Comparison of ENCODE assay signal across 8 cellular contexts in genomic region chr12:19130224-19131019, GRCh38. TPM values are rescaled to one million over a fixed set of nuclear protein-coding genes. Genes with fewer than 3 reads are reported as not detected.
DNase-seq lines count a peak whose midpoint lies in the region; ATAC-seq and TF ChIP-seq lines count a peak whose summit lies in the region.

No MANE protein-coding gene starts in this region.

- peaks cover 5 to 13% of the 10 kb centered on the region in 2 donors for H3K36me3 Mint-ChIP-seq in CD4-positive, alpha-beta memory T cell

- H3K9me3 Mint-ChIP-seq in CD4-positive, alpha-beta memory T cell, result peaks cover 0 to 16% (median 6%) of the 10 kb centered on the region in 8 donors

- peaks cover 14% of the 10 kb centered on the region for H3K4me1 ChIP-seq in CD4-positive, alpha-beta memory T cell (ENCODE audit: insufficient read depth, low read length)
- H3K4me1 ChIP-seq in HAP-1, result peaks cover 31% of the 10 kb centered on the region
- peaks cover 3 to 11% of the 10 kb centered on the region in 2 experiments; a peak in 2 of 4 replicates for H3K4me1 ChIP-seq in SK-N-SH (ENCODE audit: control insufficient read depth in 1 of 2, insufficient read depth in 2 of 2, low read depth in 1 of 2, low read length in 1 of 2)
- H3K4me1 ChIP-seq in smooth muscle cell (ENCODE audit: low read depth), result peaks cover 38% of the 10 kb centered on the region

- ATAC-seq in HG02678 (IDR thresholded peaks at IDR 0.05; ENCODE audit: unreplicated experiment) (no peak), GM19328 (IDR thresholded peaks at IDR 0.05; ENCODE audit: unreplicated experiment) (no peak)

- H3K4me3 ChIP-seq in CD4-positive, alpha-beta memory T cell (ENCODE audit: low read length in 2 of 2), result peak overlapping the region; percentile 55 to 74
- H3K4me3 ChIP-seq in HAP-1, result peak overlapping the region; percentile 73
- H3K4me3 ChIP-seq in SK-N-SH (ENCODE audit: low read depth in 2 of 2, low read length in 1 of 2), result peak overlapping the region; percentile 78 to 91
- peak overlapping the region; percentile 98 for H3K4me3 ChIP-seq in smooth muscle cell

- peak overlapping the region; percentile 38 for H3K27ac ChIP-seq in CD4-positive, alpha-beta memory T cell (ENCODE audit: low read depth, low read length)
- peak overlapping the region; percentile 55 to 74 for H3K27ac ChIP-seq in SK-N-SH (ENCODE audit: low read depth in 2 of 2, low read length in 1 of 2)
- peak overlapping the region; percentile 94 for H3K27ac ChIP-seq in caudate nucleus (ENCODE audit: low read depth, low read length)
- peak overlapping the region; percentile 74 for H3K27ac ChIP-seq in smooth muscle cell (ENCODE audit: low read depth)

- peaks cover 22% of the 10 kb centered on the region for H3F3A ChIP-seq in SK-N-SH (replicated peaks; ENCODE audit: insufficient read depth)
- H3F3A ChIP-seq in smooth muscle cell (ENCODE audit: low read depth), result peaks cover 19% of the 10 kb centered on the region

- peak overlapping the region; percentile 72 to 93 (median 91) for H3K4me3 Mint-ChIP-seq in CD4-positive, alpha-beta memory T cell

- H3K4me1 Mint-ChIP-seq in CD4-positive, alpha-beta memory T cell, result peaks cover 10 to 27% (median 18%) of the 10 kb centered on the region in 4 donors

- whole genome bisulfite sequencing in SK-N-SH (ENCODE audit: low lambda C conversion rate), result under 1% methylated on average over 52 of the region's 61 CpGs
- under 1% methylated on average over 42 of the region's 61 CpGs for WGBS in smooth muscle cell (ENCODE audit: low lambda C conversion rate)

- DNase-seq in CD4-positive, alpha-beta memory T cell, result peak in 3 of 5 donors; percentile 6 to 15 (median 14)
- peak; percentile 42 to 59 for DNase-seq in HAP-1 (ENCODE audit: low spot score in 2 of 2)
- DNase-seq in SK-N-SH, result peak; percentile 69
- peak in 50 of 61 donors; percentile 8 to 74 (median 42) for DNase-seq in caudate nucleus (lab: John Stamatoyannopoulos, UW)
- peak; percentile 65 for DNase-seq in kidney tubule cell (ENCODE audit: low spot score)
- peak; percentile 13 for DNase-seq in smooth muscle cell (lab: John Stamatoyannopoulos, UW; ENCODE audit: unreplicated experiment)

- H2AFZ ChIP-seq in SK-N-SH (ENCODE audit: low read depth) (peak overlapping the region; percentile 38), smooth muscle cell (ENCODE audit: low read depth) (peak overlapping the region; percentile 86)

- peaks cover 0 to 7% of the 10 kb centered on the region in 2 donors for H3K27me3 Mint-ChIP-seq in CD4-positive, alpha-beta memory T cell

- H4K20me1 ChIP-seq in SK-N-SH (ENCODE audit: insufficient read depth) (no peaks in the 10 kb centered on the region), smooth muscle cell (ENCODE audit: low read depth) (no peaks in the 10 kb centered on the region)

- POLR2A ChIA-PET in CD4-positive, alpha-beta memory T cell (lab: Charles Lee; ENCODE audit: partially characterized antibody), result interaction anchor here (1.5 kb wide), 1 partner anchor 143 kb away, joined by 7 read pairs; no protein-coding TSS in a partner anchor
- POLR2A ChIA-PET in SK-N-SH (lab: Yijun Ruan, JAX), result no interaction called here

- intact Hi-C loops in CD4-positive, alpha-beta memory T cell (cut with micrococcal nuclease), result loop anchor here (2.0 kb wide), 1 partner anchor 56 kb away; no protein-coding TSS in a partner anchor

- CTCF ChIA-PET in CD4-positive, alpha-beta memory T cell (lab: Charles Lee; ENCODE audit: partially characterized antibody), result interaction anchor here (2.4 kb wide), 1 partner anchor 56 kb away, joined by 7 read pairs; no protein-coding TSS in a partner anchor
- CTCF ChIA-PET in SK-N-SH (lab: Yijun Ruan, JAX), result interaction anchor here (0.7 to 0.8 kb wide), 3 partner anchors 41 to 134 kb away, joined by 3 read pairs; no protein-coding TSS in a partner anchor

- H3K9ac ChIP-seq in SK-N-SH (peak overlapping the region; percentile 68), smooth muscle cell (ENCODE audit: low read depth) (peak overlapping the region; percentile 66)

- no peaks in the 10 kb centered on the region for H3K27me3 ChIP-seq in CD4-positive, alpha-beta memory T cell (ENCODE audit: insufficient read depth, low read length)
- H3K27me3 ChIP-seq in HAP-1 (ENCODE audit: low read depth) (no peaks in the 10 kb centered on the region), SK-N-SH (ENCODE audit: insufficient read depth) (no peaks in the 10 kb centered on the region), smooth muscle cell (ENCODE audit: low read depth) (no peaks in the 10 kb centered on the region)

- H3K4me2 ChIP-seq in SK-N-SH (peak overlapping the region; percentile 91), smooth muscle cell (peak overlapping the region; percentile 96)

- in situ Hi-C loops in HAP-1 (cut with MboI; ENCODE audit: low sequenced_read_pairs), result loop anchor here (25.0 kb wide), 1 partner anchor 93 kb away; no protein-coding TSS in a partner anchor

- TF ChIP-seq CTCF in SK-N-SH (IDR thresholded peaks at IDR 0.05) (no peak; the same call in 1 of the 2 replicates), smooth muscle cell (IDR thresholded peaks at IDR 0.05; ENCODE audit: borderline replicate concordance, insufficient read depth, poor library complexity, severe bottlenecking) (no peak)

- no peaks in the 10 kb centered on the region for H3K9me3 ChIP-seq in CD4-positive, alpha-beta memory T cell (ENCODE audit: control insufficient read depth in 1 of 2, low read length in 2 of 2)
- H3K9me3 ChIP-seq in HAP-1 (peaks cover 3% of the 10 kb centered on the region; the same call in 1 of the 2 replicates), SK-N-SH (0 out of 2 replicates have a peak, but pooled peaks cover 5% of the 10 kb centered on the region), smooth muscle cell (replicated peaks; ENCODE audit: low read depth) (no peaks in the 10 kb centered on the region)

- peaks cover 40% of the 10 kb centered on the region for H3K79me2 ChIP-seq in SK-N-SH (ENCODE audit: insufficient read depth)
- H3K79me2 ChIP-seq in smooth muscle cell (ENCODE audit: low read depth), result peaks cover 40% of the 10 kb centered on the region

- no peak for TF ChIP-seq EP300 in SK-N-SH (IDR thresholded peaks at IDR 0.05; ENCODE audit: borderline replicate concordance in 1 of 2, low read depth in 1 of 2, low read length in 1 of 2)

- H3K9me2 ChIP-seq in SK-N-SH, result no peaks in the 10 kb centered on the region

- no peaks in the 10 kb centered on the region for H3K36me3 ChIP-seq in CD4-positive, alpha-beta memory T cell (ENCODE audit: insufficient read depth, low read length)
- H3K36me3 ChIP-seq in HAP-1 (replicated peaks) (peaks cover 3% of the 10 kb centered on the region; the same call in 1 of the 2 replicates), SK-N-SH (replicated peaks in 1 of 2; ENCODE audit: control insufficient read depth in 1 of 2, insufficient read depth in 2 of 2, low read length in 1 of 2) (peaks cover 3 to 20% of the 10 kb centered on the region in 2 experiments), smooth muscle cell (ENCODE audit: low read depth) (no peaks in the 10 kb centered on the region)

- no peak for TF ChIP-seq RAD21 in SK-N-SH (IDR thresholded peaks at IDR 0.05; ENCODE audit: low read length)

- peak overlapping the region; percentile 63 to 90 (median 80) for H3K27ac Mint-ChIP-seq in CD4-positive, alpha-beta memory T cell

TF ChIP-seq in SK-N-SH, 30 proteins besides CTCF, POLR2A, EP300 and RAD21 (continues in another document):
- TF ChIP-seq TEAD4 (IDR thresholded peaks at IDR 0.05; ENCODE audit: borderline replicate concordance, insufficient read depth) (no peak), TCF12 (IDR thresholded peaks at IDR 0.05) (no peak), MEF2A (IDR thresholded peaks at IDR 0.05; ENCODE audit: borderline replicate concordance, low read depth) (no peak), ZBTB33 (IDR thresholded peaks at IDR 0.05; ENCODE audit: borderline replicate concordance, low read depth) (no peak), RFX5 (IDR thresholded peaks at IDR 0.05; ENCODE audit: low read length) (no peak), SIN3A (IDR thresholded peaks at IDR 0.05; ENCODE audit: borderline replicate concordance, low read depth, low read length) (no peak), TAF1 (IDR thresholded peaks at IDR 0.05; ENCODE audit: borderline replicate concordance, low read depth, low read length) (no peak)

RNA-seq across cellular contexts. Expression of gene PLEKHA5, which starts 0.9 kb away (rescaled TPM):
- total RNA-seq in CD4-positive, alpha-beta memory T cell, result 10 to 100 TPM; 15.6 to 15.9 TPM
- 10 to 100 TPM in 1 of 2 donors, under 1 TPM in 1; 0.43 to 10.9 TPM for polyA plus RNA-seq in CD4-positive, alpha-beta memory T cell
- polyA plus RNA-seq in SK-N-SH (2012; rRNA removed) (6.7 and 7.1 TPM in 2 replicates), smooth muscle cell (21.4 and 27.4 TPM in 2 replicates)
- polyA plus RNA-seq in SK-N-SH (2012; cell fraction: cytosol; rRNA removed), result 8.3 and 10.9 TPM in 2 replicates
- 5.6 and 13.0 TPM in 2 replicates for polyA plus RNA-seq in SK-N-SH (2012; cell fraction: nucleus; rRNA removed)
- total RNA-seq in smooth muscle cell, result 42.8 and 43.1 TPM in 2 replicates

Comparison
In these comparisons a context has a peak if more than half of its experiments do, and no peak if none do; other contexts are left out.
1. DNase-seq: peak in every context shown above with its lines; median percentile 69 in SK-N-SH; 65 in kidney tubule cell; 50 in HAP-1; 42 in caudate nucleus; 14 in CD4-positive, alpha-beta memory T cell; 13 in smooth muscle cell.
2. H3K27ac ChIP-seq: peak in every context shown above with its lines; median percentile 94 in caudate nucleus; 74 in smooth muscle cell; 64 in SK-N-SH; 38 in CD4-positive, alpha-beta memory T cell.